In the genomic region with DNA sequence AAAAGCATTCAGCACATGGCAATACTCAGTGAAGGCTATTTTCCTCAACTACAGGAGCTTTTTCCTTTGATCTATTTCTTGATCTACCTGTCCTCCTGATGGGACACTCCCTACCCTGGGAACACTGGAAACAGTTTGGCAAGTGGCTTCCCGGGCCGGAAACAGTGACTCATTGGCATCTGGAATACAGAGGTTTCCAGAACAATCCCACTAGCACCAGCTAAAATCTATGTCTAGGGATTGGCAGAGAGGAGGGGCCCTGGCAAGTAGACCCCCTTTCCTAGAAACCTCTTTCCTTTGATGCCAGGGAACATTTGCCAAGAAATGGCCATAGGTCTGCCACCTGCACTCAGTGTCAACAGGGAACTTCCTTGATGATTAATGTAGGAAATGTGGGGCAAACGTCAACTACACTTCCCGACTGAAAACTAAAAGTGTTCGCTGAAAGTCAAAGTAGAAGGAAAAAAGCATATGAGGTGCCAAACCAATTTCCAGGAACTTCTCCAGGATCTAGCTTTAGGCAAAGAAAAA, we compare ENCODE assay signal across 10 cellular contexts. TPM values are rescaled to one million over a fixed set of nuclear protein-coding genes. Genes with fewer than 3 reads are reported as not detected.
DNase-seq lines count a peak whose midpoint lies in the region; ATAC-seq, FAIRE-seq and TF ChIP-seq lines count a peak whose summit lies in the region.
"Had no signal": no experiment of that assay in that cellular context is flagged by ENCODE, and none has a peak within 500 bp of the region (broad histone marks: within the 10 kb centered on the region; RNA-seq: fewer than 3 reads in every experiment).

No MANE protein-coding gene starts in this region.

- peaks cover 57% of the 10 kb centered on the region for H3K79me2 ChIP-seq in PC-3 (ENCODE audit: low read length)

- CTCF ChIA-PET in PC-3 (lab: Charles Lee), result no interaction called here

- H3K27ac ChIP-seq in PC-3 (ENCODE audit: low read length), result peak overlapping the region; percentile 85

- peak overlapping the region; percentile 86 for H3K4me2 ChIP-seq in PC-3 (ENCODE audit: low read length)

- peak; percentile 8 for ATAC-seq in PC-3
- ATAC-seq in esophagus mucosa, result peak; percentile 32

- no peak for FAIRE-seq in GM19239 (lab: Jason Lieb, UNC)

- H3K9me3 ChIP-seq in BE2C (no peaks in the 10 kb centered on the region), PC-3 (ENCODE audit: low read length) (no peaks in the 10 kb centered on the region)

- DNase-seq in BE2C, result no peak
- DNase-seq in PC-3, result peak; percentile 94
- peak; percentile 84 for DNase-seq in posterior vena cava (ENCODE audit: low spot score)
- no peak for DNase-seq in cerebellar nuclear complex (lab: John Stamatoyannopoulos, UW)
- DNase-seq in GOT3 (lab: John Stamatoyannopoulos, UW), result no peak
- no peak for DNase-seq in GM19239 (ENCODE audit: insufficient read length, low spot score)
- DNase-seq in glomerular visceral epithelial cell (ENCODE audit: extremely low spot score), result no peak
- DNase-seq: activated T-cell treated with anti-CD3 and anti-CD28 coated beads, Interleukin-2, amount 50 U/mL, for 24 hours; NCI-H524 had no signal

- H3K36me3 ChIP-seq in BE2C (no peaks in the 10 kb centered on the region), PC-3 (ENCODE audit: low read depth, low read length) (0 out of 2 replicates have a peak, but pooled peaks cover 2% of the 10 kb centered on the region)

- H2AFZ ChIP-seq in PC-3 (ENCODE audit: low read length), result no peak overlapping the region

- intact Hi-C loops in PC-3 (cut with micrococcal nuclease), result loop anchor here (2.0 kb wide), 1 partner anchor 35 kb away; a partner anchor contains a TSS
- intact Hi-C loops in posterior vena cava (cut with DNase I), result no loop called here

- no peaks in the 10 kb centered on the region for H4K20me1 ChIP-seq in PC-3 (ENCODE audit: low read length)

- no peaks in the 10 kb centered on the region for H3K27me3 ChIP-seq in BE2C
- H3K27me3 ChIP-seq in PC-3 (ENCODE audit: low read length), result no peaks in the 10 kb centered on the region

- peaks cover 6% of the 10 kb centered on the region for H3F3A ChIP-seq in PC-3 (ENCODE audit: low read length, unreplicated experiment)

- H3K9ac ChIP-seq in PC-3 (ENCODE audit: low read length), result peak overlapping the region; percentile 79

- H3K9me2 ChIP-seq in PC-3 (replicated peaks; ENCODE audit: low read length), result no peaks in the 10 kb centered on the region

- 0 out of 2 replicates have a peak, but pooled peaks cover 3% of the 10 kb centered on the region for H3K4me1 ChIP-seq in BE2C
- peaks cover 42% of the 10 kb centered on the region for H3K4me1 ChIP-seq in PC-3 (ENCODE audit: insufficient read depth, low read length)

- TF ChIP-seq CTCF in BE2C (IDR thresholded peaks at IDR 0.05; ENCODE audit: low read depth, low read length), result no peak
- no peak for TF ChIP-seq CTCF in PC-3 (conservative IDR thresholded peaks at IDR 0.05; ENCODE audit: low read depth, low read length)

- H3K4me3 ChIP-seq in BE2C (ENCODE audit: low read depth, low read length), result peak overlapping the region; percentile 77
- H3K4me3 ChIP-seq in PC-3 (ENCODE audit: low read length), result peak overlapping the region; percentile 79

- POLR2A ChIA-PET in PC-3 (lab: Charles Lee; ENCODE audit: unreplicated experiment), result interaction anchor here (0.6 to 0.9 kb wide), 2 partner anchors 139 to 350 kb away, joined by 3 to 10 read pairs; a partner anchor contains a TSS

- no TSS peak for BruUV-seq in PC-3 (replicated peaks; lab: Mats Ljungman, UMichigan)

RNA-seq across cellular contexts. Expression of a gene that starts 30.4 kb away (rescaled TPM):
- polyA plus RNA-seq in BE2C (2012; ENCODE audit: insufficient read depth, insufficient read length, low read depth), result 1.1 TPM
- 7.0 and 7.2 TPM in 2 replicates for total RNA-seq in PC-3 (2014; rRNA removed)
- 8.0 TPM for total RNA-seq in esophagus mucosa
- under 1 TPM; 0.93 to 0.95 TPM for total RNA-seq in posterior vena cava

RNA-seq across cellular contexts. Expression of a gene that starts 34.2 kb away (rescaled TPM):
- polyA plus RNA-seq in BE2C (2012; ENCODE audit: insufficient read depth, insufficient read length, low read depth), result 45.3 TPM
- total RNA-seq in PC-3 (2014; rRNA removed) (76.2 and 76.6 TPM in 2 replicates), esophagus mucosa (145 TPM), posterior vena cava (10 to 100 TPM; 12.0 to 21.7 TPM)

RNA-seq across cellular contexts. Expression of a gene that starts 49.6 kb away (rescaled TPM):
- polyA plus RNA-seq in BE2C (2012; ENCODE audit: insufficient read depth, insufficient read length, low read depth), result 4.2 TPM
- 49.6 and 94.1 TPM in 2 replicates for total RNA-seq in PC-3 (2014; rRNA removed)
- 10.6 TPM for total RNA-seq in esophagus mucosa
- 10 to 100 TPM; 14.5 to 15.5 TPM for total RNA-seq in posterior vena cava

Comparison
In these comparisons a context has a peak if more than half of its experiments do, and no peak if none do; other contexts are left out.
1. DNase-seq: peak in PC-3 (single experiment) and posterior vena cava (single experiment); none in BE2C (single experiment), cerebellar nuclear complex (0 of 2), GOT3 (single experiment), GM19239 (single experiment) and glomerular visceral epithelial cell (single experiment).